ENCODE assay signal across 8 cellular contexts in genomic region chr18:63317982-63318881, GRCh38. TPM values are rescaled to one million over a fixed set of nuclear protein-coding genes. Genes with fewer than 3 reads are reported as not detected.
DNase-seq lines count a peak whose midpoint lies in the region; ATAC-seq, FAIRE-seq and TF ChIP-seq lines count a peak whose summit lies in the region.

No MANE protein-coding gene starts in this region.

- no peaks in the 10 kb centered on the region for H3K36me3 ChIP-seq in GM12878 (ENCODE audit: control insufficient read depth in 2 of 2, insufficient read depth in 2 of 2, low read length in 1 of 2)

- H3K4me2 ChIP-seq in GM12878 (ENCODE audit: control insufficient read depth, insufficient read depth) = peak overlapping the region; percentile 88

- H3K27ac Mint-ChIP-seq in T-helper 17 cell (peak overlapping the region; percentile 95), immature natural killer cell (peak overlapping the region; percentile 89 to 98 (median 94))

- no peak for FAIRE-seq in GM12878 (lab: Jason Lieb, UNC)

- intact Hi-C loops in GM12878 (cut with micrococcal nuclease; ENCODE audit: unreplicated experiment) = loop anchor here (1.0 to 2.0 kb wide), 3 partner anchors 63 to 163 kb away; no protein-coding TSS in a partner anchor

- CTCF ChIA-PET in GM12878 (lab: Yijun Ruan, JAX) = interaction anchor here (0.6 to 3.8 kb wide), 41 partner anchors 9 to 301 kb away, joined by 3 to 95 read pairs (median 6); no protein-coding TSS in a partner anchor

- peak overlapping the region; percentile 100 for H3K4me3 Mint-ChIP-seq in T-helper 17 cell
- peak overlapping the region; percentile 93 to 100 (median 99) for H3K4me3 Mint-ChIP-seq in immature natural killer cell

- H3K27me3 Mint-ChIP-seq in T-helper 17 cell = no peaks in the 10 kb centered on the region
- H3K27me3 Mint-ChIP-seq in immature natural killer cell (ENCODE audit: low read depth in 3 of 3) = peaks cover 11 to 19% (median 14%) of the 10 kb centered on the region in 3 donors

- WGBS in GM12878 (ENCODE audit: insufficient coverage, insufficient replicate concordance, low lambda C conversion rate, missing lambda C conversion rate) = 0% methylated on average over 56 of the region's 65 CpGs

- H3K4me1 ChIP-seq in GM12878 (ENCODE audit: control insufficient read depth, insufficient read depth, low read length) = peaks cover 24% of the 10 kb centered on the region

- no peaks in the 10 kb centered on the region for H3K9me3 Mint-ChIP-seq in immature natural killer cell

- TF ChIP-seq CTCF in LNCaP clone FGC (IDR thresholded peaks at IDR 0.05; ENCODE audit: control insufficient read depth, extremely low read depth, insufficient read depth) (no peak), GM12878 (IDR thresholded peaks at IDR 0.05 in 2 of 3, conservative IDR thresholded peaks at IDR 0.05 in 1 of 3; ENCODE audit: control insufficient read depth in 2 of 3, extremely low read depth in 1 of 3, insufficient read depth in 1 of 3, low read depth in 3 of 3, low read length in 3 of 3) (peak; percentile 85 to 99 (median 94))

- H3K4me3 ChIP-seq in LNCaP clone FGC (ENCODE audit: low read depth, low read length) (peak overlapping the region; percentile 61), GM12878 (peak overlapping the region; percentile 98)

- no peaks in the 10 kb centered on the region for H3K27me3 ChIP-seq in GM12878 (replicated peaks in 1 of 2; ENCODE audit: control insufficient read depth in 2 of 2, insufficient read depth in 2 of 2, low read length in 1 of 2)

- H3K79me2 ChIP-seq in GM12878 (ENCODE audit: control insufficient read depth, insufficient read depth, low read length) = peaks cover 77% of the 10 kb centered on the region

- H3K36me3 Mint-ChIP-seq in T-helper 17 cell (ENCODE audit: low read depth) (peaks cover 15% of the 10 kb centered on the region), immature natural killer cell (peaks cover 0 to 5% (median 0%) of the 10 kb centered on the region in 3 donors)

- H3K9me3 ChIP-seq in T-helper 17 cell (ENCODE audit: control insufficient read depth, low read length, poor library complexity, severe bottlenecking) = no peaks in the 10 kb centered on the region
- no peaks in the 10 kb centered on the region for H3K9me3 ChIP-seq in GM12878 (replicated peaks; ENCODE audit: control insufficient read depth, insufficient read depth, low read length)

- DNase-seq in ELR (ENCODE audit: low read depth) (peak; percentile 11), LNCaP clone FGC (ENCODE audit: low read depth) (no peak), T-helper 17 cell (peak; percentile 67 to 80 (median 74)), GM12878 (ENCODE audit: low read depth, low spot score) (no peak), immature natural killer cell (peak; percentile 68 to 78 (median 69)), HPDE6-E6E7 (ENCODE audit: extremely low spot score) (no peak)
- peak; percentile 83 to 84 for DNase-seq in stimulated activated CD4-positive, alpha-beta T cell treated with anti-CD3 and anti-CD28 coated beads, Interleukin-15, amount 100 ng/mL, for 48 hours (ENCODE audit: low read depth in 2 of 2)

- POLR2A ChIA-PET in GM12878 (lab: Charles Lee) = interaction anchor here (0.8 to 3.9 kb wide), 14 partner anchors 11 to 211 kb away, joined by 3 to 67 read pairs (median 5); no protein-coding TSS in a partner anchor

- TF ChIP-seq RAD21 in GM12878 (IDR thresholded peaks at IDR 0.05; ENCODE audit: insufficient read depth, low read depth, low read length) = peak; percentile 99

- SMC1A ChIA-PET in GM12878 (lab: Charles Lee; ENCODE audit: uncharacterized antibody, unreplicated experiment) = interaction anchor here (0.6 to 3.9 kb wide), 41 partner anchors 11 to 301 kb away, joined by 3 to 55 read pairs (median 6); no protein-coding TSS in a partner anchor

- TF ChIP-seq POLR2A in GM12878 (IDR thresholded peaks at IDR 0.05; ENCODE audit: low read depth, low read length) = peak; percentile 88

- no TSS peak for BruUV-seq in GM12878 (replicated peaks; lab: Mats Ljungman, UMichigan)

- no peak overlapping the region for H2AFZ ChIP-seq in GM12878 (ENCODE audit: control insufficient read depth, low read depth, low read length)

- RAD21 ChIA-PET in GM12878 (lab: Charles Lee; ENCODE audit: unreplicated experiment) = interaction anchor here (0.5 to 3.9 kb wide), 30 partner anchors 11 to 301 kb away, joined by 3 to 115 read pairs (median 6); no protein-coding TSS in a partner anchor

- peak overlapping the region; percentile 90 for H3K27ac ChIP-seq in GM12878 (ENCODE audit: control insufficient read depth, insufficient read depth)

- ATAC-seq in GM21526 (IDR thresholded peaks at IDR 0.05; ENCODE audit: low FRiP score, unreplicated experiment) = peak; percentile 54
- ATAC-seq in T-helper 17 cell = peak; percentile 68
- peak; percentile 65 for ATAC-seq in GM12878

- TF ChIP-seq EP300 in GM12878 (IDR thresholded peaks at IDR 0.05; ENCODE audit: borderline replicate concordance in 1 of 2, control insufficient read depth in 1 of 2, low read depth in 2 of 2, low read length in 2 of 2) = 0 out of 4 replicates have a peak, but pooled peaks of 1 of the 2 experiments have one; percentile 26

- H3K9ac ChIP-seq in GM12878 (ENCODE audit: control insufficient read depth, insufficient read depth, low read length) = peak overlapping the region; percentile 97

- H4K20me1 ChIP-seq in GM12878 (ENCODE audit: control insufficient read depth, insufficient read depth) = no peaks in the 10 kb centered on the region

- in situ Hi-C loops in GM12878 (cut with MboI) = loop anchor here (5.0 kb wide), 1 partner anchor 176 kb away; no protein-coding TSS in a partner anchor

- peaks cover 50% of the 10 kb centered on the region for H3K4me1 Mint-ChIP-seq in T-helper 17 cell
- peaks cover 71 to 82% of the 10 kb centered on the region in 2 donors for H3K4me1 Mint-ChIP-seq in immature natural killer cell

TF ChIP-seq in GM12878, 131 proteins besides CTCF, POLR2A, EP300 and RAD21 (continues in another document):
- TF ChIP-seq IRF4 (IDR thresholded peaks at IDR 0.05; ENCODE audit: low read depth, low read length) (peak; percentile 63), RUNX3 (IDR thresholded peaks at IDR 0.05; ENCODE audit: low read length) (no peak), MTA2 (IDR thresholded peaks at IDR 0.05; ENCODE audit: low read depth) (peak; percentile 47), ZNF384 (IDR thresholded peaks at IDR 0.05; ENCODE audit: borderline replicate concordance, low read depth, low read length) (no peak), MEF2B (IDR thresholded peaks at IDR 0.05; ENCODE audit: partially characterized antibody, poor library complexity, severe bottlenecking) (peak; percentile 28), IKZF1 (conservative IDR thresholded peaks at IDR 0.05) (peak; percentile 79), USF1 (IDR thresholded peaks at IDR 0.05; ENCODE audit: borderline replicate concordance, extremely low read length, insufficient read depth, low read depth, low read length) (no peak)

RNA-seq across cellular contexts. Expression of gene BCL2, which starts 1.3 kb away (rescaled TPM):
- total RNA-seq in T-helper 17 cell (100 to 1,000 TPM; 134 to 136 TPM), GM12878 (2014; rRNA removed) (26.7 and 32.2 TPM in 2 replicates), GM12878 (2014; rRNA removed; fragmentation: Illumina TruSeq; extraction: Trizol) (30.4 and 37.7 TPM in 2 replicates), GM12878 (2021) (34.8 and 36.5 TPM in 2 replicates)
- total RNA-seq in GM12878 (2013; cell fraction: nucleolus; rRNA removed) = 943 and 960 TPM in 2 replicates
- polyA plus RNA-seq in GM12878 (2011; ENCODE audit: low read depth) = 20.2 TPM
- polyA plus RNA-seq in GM12878 (2011; rRNA removed) (47.8 and 59.1 TPM in 2 replicates), GM12878 (2014; fragmentation: Illumina TruSeq; extraction: Trizol) (22.8 and 34.6 TPM in 2 replicates), GM12878 (2014; fragmentation: Nextera tagmentation; extraction: Ambion mirVana) (1 to 10 TPM; 4.1 to 4.5 TPM), GM12878 (2014; rRNA removed) (15.4 and 15.8 TPM in 2 replicates), GM12878 (2016; fragmentation: Nextera tagmentation; extraction: Ambion mirVana) (1 to 10 TPM; 7.9 TPM), immature natural killer cell (1 to 10 TPM; 5.1 to 8.0 (median 5.7) TPM)
- polyA plus RNA-seq in GM12878 (2011; cell fraction: cytosol; rRNA removed) = 25.0 and 31.9 TPM in 2 replicates
- 48.5 and 61.1 TPM in 2 replicates for polyA plus RNA-seq in GM12878 (2011; cell fraction: nucleus; rRNA removed)
- polyA plus RNA-seq in GM12878 (2012) = 38.0 and 52.8 TPM in 2 replicates
- 82.7 and 109 TPM in 2 replicates for polyA minus RNA-seq in GM12878 (2011; rRNA and poly(A)+ RNA removed)
- 27.8 and 31.4 TPM in 2 replicates for polyA minus RNA-seq in GM12878 (2011; cell fraction: cytosol; rRNA and poly(A)+ RNA removed)
- 230 and 275 TPM in 2 replicates for polyA minus RNA-seq in GM12878 (2011; cell fraction: nucleus; rRNA and poly(A)+ RNA removed)

RNA-seq across cellular contexts. Expression of gene KDSR, which starts 48.8 kb away (rescaled TPM):
- total RNA-seq in T-helper 17 cell = 10 to 100 TPM; 55.2 to 71.2 TPM
- 26.3 and 31.1 TPM in 2 replicates for total RNA-seq in GM12878 (2013; cell fraction: nucleolus; rRNA removed)
- 9.7 and 9.9 TPM in 2 replicates for total RNA-seq in GM12878 (2014; rRNA removed)
- 11.2 and 12.3 TPM in 2 replicates for total RNA-seq in GM12878 (2014; rRNA removed; fragmentation: Illumina TruSeq; extraction: Trizol)
- total RNA-seq in GM12878 (2021) = 24.6 and 24.9 TPM in 2 replicates
- 9.6 TPM for polyA plus RNA-seq in GM12878 (2011; ENCODE audit: low read depth)
- polyA plus RNA-seq in GM12878 (2011; rRNA removed) = 17.3 and 18.3 TPM in 2 replicates
- polyA plus RNA-seq in GM12878 (2011; cell fraction: cytosol; rRNA removed) = 8.9 and 10.3 TPM in 2 replicates
- polyA plus RNA-seq in GM12878 (2011; cell fraction: nucleus; rRNA removed) = 9.1 and 11.3 TPM in 2 replicates
- 13.8 and 18.8 TPM in 2 replicates for polyA plus RNA-seq in GM12878 (2012)
- 15.4 and 15.6 TPM in 2 replicates for polyA plus RNA-seq in GM12878 (2014; fragmentation: Illumina TruSeq; extraction: Trizol)
- polyA plus RNA-seq in GM12878 (2014; fragmentation: Nextera tagmentation; extraction: Ambion mirVana) = 1 to 10 TPM; 5.2 to 7.8 TPM
- polyA plus RNA-seq in GM12878 (2014; rRNA removed) = 13.3 and 14.0 TPM in 2 replicates
- polyA plus RNA-seq in GM12878 (2016; fragmentation: Nextera tagmentation; extraction: Ambion mirVana) = 10 to 100 TPM; 24.2 to 25.9 TPM
- polyA minus RNA-seq in GM12878 (2011; rRNA and poly(A)+ RNA removed) = 12.2 and 15.2 TPM in 2 replicates
- polyA minus RNA-seq in GM12878 (2011; cell fraction: cytosol; rRNA and poly(A)+ RNA removed) = 7.6 and 15.5 TPM in 2 replicates
- polyA minus RNA-seq in GM12878 (2011; cell fraction: nucleus; rRNA and poly(A)+ RNA removed) = 9.2 and 17.3 TPM in 2 replicates
- 10 to 100 TPM; 37.7 to 45.6 (median 39.2) TPM for polyA plus RNA-seq in immature natural killer cell

Comparison
In these comparisons a context has a peak if more than half of its experiments do, and no peak if none do; other contexts are left out.
1. DNase-seq: peak in ELR (single experiment), T-helper 17 cell (3 of 3), immature natural killer cell (3 of 3) and stimulated activated CD4-positive, alpha-beta T cell treated with anti-CD3 and anti-CD28 coated beads, Interleukin-15, amount 100 ng/mL, for 48 hours (2 of 2); none in LNCaP clone FGC (single experiment), GM12878 (single experiment) and HPDE6-E6E7 (single experiment).
2. Peak in every context shown above with its lines, with median percentiles within 50 percentile points of each other: ATAC-seq.